8 cellular contexts compared by ENCODE assay signal in the genomic region with DNA sequence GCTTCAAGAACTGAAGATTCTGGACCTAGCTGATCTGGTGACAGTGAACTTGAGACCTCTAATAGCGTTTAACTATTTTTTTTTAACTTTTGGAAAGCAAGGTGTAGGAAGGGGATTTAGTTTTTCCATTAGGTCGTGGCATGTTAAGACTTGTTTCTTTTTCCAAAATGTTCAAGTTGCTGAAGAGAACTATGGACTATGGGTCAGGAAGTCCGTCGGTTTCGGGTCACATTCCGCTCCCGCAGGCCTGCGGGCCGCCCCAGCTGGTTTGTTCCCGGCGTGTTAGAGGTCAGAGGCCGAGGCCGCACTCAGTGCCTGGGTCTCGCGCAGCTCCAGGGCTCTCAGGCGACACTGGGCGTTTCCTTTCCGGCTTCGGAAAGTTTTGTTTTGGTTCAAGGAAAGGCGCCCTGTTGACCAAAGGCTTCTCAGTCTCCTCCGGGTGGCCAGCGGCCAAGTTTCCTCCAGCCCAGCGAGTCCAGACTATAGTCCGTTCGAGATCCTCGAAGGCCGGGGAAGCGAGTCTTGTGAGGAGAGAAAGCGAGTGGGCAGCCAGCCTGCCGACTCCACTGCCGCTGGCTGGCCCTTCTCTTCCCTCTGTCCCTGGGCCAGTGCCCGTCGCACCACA. TPM values are rescaled to one million over a fixed set of nuclear protein-coding genes. Genes with fewer than 3 reads are reported as not detected.
A peak's percentile ranks its signal among the peaks of the same experiment; 100 is the strongest.
DNase-seq lines count a peak whose midpoint lies in the region; ATAC-seq, FAIRE-seq and TF ChIP-seq lines count a peak whose summit lies in the region.

No MANE protein-coding gene starts in this region.

- H4K20me1 ChIP-seq in GM12878 (ENCODE audit: control insufficient read depth, insufficient read depth) (no peaks in the 10 kb centered on the region), keratinocyte (ENCODE audit: control insufficient read depth, extremely low read depth, insufficient read depth, low read length) (no peaks in the 10 kb centered on the region)

- intact Hi-C loops in Calu3 (cut with micrococcal nuclease; ENCODE audit: unreplicated experiment), result loop anchor here (1.0 to 10.0 kb wide), 2 partner anchors 76 to 260 kb away; no protein-coding TSS in a partner anchor
- intact Hi-C loops in GM12878 (cut with micrococcal nuclease; ENCODE audit: unreplicated experiment), result loop anchor here (1.0 to 5.0 kb wide), 2 partner anchors 247 to 497 kb away; no protein-coding TSS in a partner anchor

- H3K79me2 ChIP-seq in GM12878 (ENCODE audit: control insufficient read depth, insufficient read depth, low read length) (no peaks in the 10 kb centered on the region), keratinocyte (ENCODE audit: control insufficient read depth, insufficient read depth, low read length) (peaks cover 35% of the 10 kb centered on the region)

- H3K9me3 Mint-ChIP-seq in Calu3 (ENCODE audit: low read depth, unreplicated experiment), result no peaks in the 10 kb centered on the region
- H3K9me3 Mint-ChIP-seq in stimulated activated memory B cell treated with anti-CD40 and anti-IgM and Interleukin-4, amounts not matched to agents 10 μg/mL and 1 μg/mL and 100 μg/mL, for 72 hours, result no peaks in the 10 kb centered on the region

- DNase-seq in Calu3 (no peak), GM12878 (ENCODE audit: low read depth, low spot score) (no peak), keratinocyte (ENCODE audit: low read depth, low spot score) (no peak), DMS153 treated with DMSO at 0.1 percent for 48 hours (lab: John Stamatoyannopoulos, UW; ENCODE audit: unreplicated experiment) (no peak)
- no peak for DNase-seq in stimulated activated CD4-positive, alpha-beta T cell treated with anti-CD3 and anti-CD28 coated beads, Interleukin-12 subunit alpha, Interleukin-12 subunit beta, amount 100 ng/mL, for 4 hours

- TF ChIP-seq POLR2A in GM12878 (IDR thresholded peaks at IDR 0.05; ENCODE audit: low read depth, low read length), result no peak

- CTCF ChIA-PET in Calu3 (lab: Charles Lee) (interaction anchor here (0.6 to 1.7 kb wide), 2 partner anchors 233 to 261 kb away, joined by 11 to 12 read pairs; no protein-coding TSS in a partner anchor), GM12878 (lab: Yijun Ruan, JAX) (interaction anchor here (1.0 to 2.5 kb wide), 3 partner anchors 10 to 50 kb away, joined by 3 to 7 read pairs (median 3); no protein-coding TSS in a partner anchor)

- FAIRE-seq in GM12878 (lab: Jason Lieb, UNC), result no peak
- no peak for FAIRE-seq in keratinocyte (lab: Jason Lieb, UNC)

- H3K9me1 ChIP-seq in keratinocyte (ENCODE audit: control insufficient read depth, extremely low read depth, insufficient read depth, low read length), result no peaks in the 10 kb centered on the region

- H3K27ac Mint-ChIP-seq in Calu3 (ENCODE audit: unreplicated experiment), result peak overlapping the region; percentile 88
- peak overlapping the region; percentile 74 for H3K27ac Mint-ChIP-seq in stimulated activated memory B cell treated with anti-CD40 and anti-IgM and Interleukin-4, amounts not matched to agents 10 μg/mL and 1 μg/mL and 100 μg/mL, for 72 hours

- WGBS in GM12878 (ENCODE audit: insufficient coverage, insufficient replicate concordance, low lambda C conversion rate, missing lambda C conversion rate), result 12% methylated on average over 33 of the region's 33 CpGs

- H3K9me3 ChIP-seq in HUES6 (ENCODE audit: control insufficient read depth, insufficient read depth, low read depth, low read length), result no peaks in the 10 kb centered on the region
- H3K9me3 ChIP-seq in GM12878 (replicated peaks; ENCODE audit: control insufficient read depth, insufficient read depth, low read length), result no peaks in the 10 kb centered on the region
- H3K9me3 ChIP-seq in keratinocyte (ENCODE audit: control insufficient read depth, low read depth, low read length), result no peaks in the 10 kb centered on the region

- RAD21 ChIA-PET in GM12878 (lab: Charles Lee; ENCODE audit: unreplicated experiment), result interaction anchor here (1.0 kb wide), 1 partner anchor 246 kb away, joined by 3 read pairs; no protein-coding TSS in a partner anchor

- TF ChIP-seq CTCF in Calu3 (IDR thresholded peaks at IDR 0.05; ENCODE audit: unreplicated experiment) (no peak), GM12878 (IDR thresholded peaks at IDR 0.05 in 2 of 3, conservative IDR thresholded peaks at IDR 0.05 in 1 of 3; ENCODE audit: control insufficient read depth in 2 of 3, extremely low read depth in 1 of 3, insufficient read depth in 1 of 3, low read depth in 3 of 3, low read length in 3 of 3) (no peak), keratinocyte (optimal IDR thresholded peaks at IDR 0.05 in 1 of 3, IDR thresholded peaks at IDR 0.05 in 1 of 3, conservative IDR thresholded peaks at IDR 0.05 in 1 of 3; ENCODE audit: extremely low read depth in 1 of 3, insufficient read depth in 2 of 3, low read length in 3 of 3) (no peak)

- H3K4me1 Mint-ChIP-seq in Calu3 (ENCODE audit: low read depth, unreplicated experiment), result peaks cover 47% of the 10 kb centered on the region
- peaks cover 26% of the 10 kb centered on the region for H3K4me1 Mint-ChIP-seq in stimulated activated memory B cell treated with anti-CD40 and anti-IgM and Interleukin-4, amounts not matched to agents 10 μg/mL and 1 μg/mL and 100 μg/mL, for 72 hours

- peaks cover 33% of the 10 kb centered on the region for H3K36me3 Mint-ChIP-seq in Calu3 (ENCODE audit: insufficient read depth, unreplicated experiment)
- H3K36me3 Mint-ChIP-seq in stimulated activated memory B cell treated with anti-CD40 and anti-IgM and Interleukin-4, amounts not matched to agents 10 μg/mL and 1 μg/mL and 100 μg/mL, for 72 hours, result no peaks in the 10 kb centered on the region

- H3K36me3 ChIP-seq in HUES6 (ENCODE audit: control insufficient read depth, insufficient read depth, low read length) (no peaks in the 10 kb centered on the region), GM12878 (ENCODE audit: control insufficient read depth in 2 of 2, insufficient read depth in 2 of 2, low read length in 1 of 2) (no peaks in the 10 kb centered on the region), keratinocyte (ENCODE audit: control insufficient read depth in 2 of 2, extremely low read depth in 1 of 2, insufficient read depth in 2 of 2, low read length in 2 of 2) (no peaks in the 10 kb centered on the region)

- TSS peak; percentile 94 for BruUV-seq in Calu3 (replicated peaks; lab: Mats Ljungman, UMichigan)
- TSS peak; percentile 77 for BruUV-seq in GM12878 (replicated peaks; lab: Mats Ljungman, UMichigan)

- peak overlapping the region; percentile 92 for H3K4me3 ChIP-seq in HUES6 (ENCODE audit: low read depth, low read length)
- peak overlapping the region; percentile 73 for H3K4me3 ChIP-seq in GM12878
- peak overlapping the region; percentile 74 to 96 (median 91) for H3K4me3 ChIP-seq in keratinocyte (ENCODE audit: control insufficient read depth in 2 of 3, extremely low read depth in 1 of 3, insufficient read depth in 2 of 3, low read depth in 1 of 3, low read length in 3 of 3)

- TF ChIP-seq RAD21 in GM12878 (IDR thresholded peaks at IDR 0.05; ENCODE audit: insufficient read depth, low read depth, low read length), result no peak

- H3K4me2 ChIP-seq in GM12878 (ENCODE audit: control insufficient read depth, insufficient read depth) (peak overlapping the region; percentile 74), keratinocyte (ENCODE audit: control insufficient read depth, extremely low read depth, insufficient read depth, low read depth, low read length) (peak overlapping the region; percentile 99)

- dilution Hi-C loops in keratinocyte (cut with MboI; ENCODE audit: extremely low pct_ligation_motif_present, low sequenced_read_pairs), result no loop called here

- H3K27me3 ChIP-seq in HUES6 (ENCODE audit: control insufficient read depth, insufficient read depth, low read length), result no peaks in the 10 kb centered on the region
- H3K27me3 ChIP-seq in GM12878 (replicated peaks in 1 of 2; ENCODE audit: control insufficient read depth in 2 of 2, insufficient read depth in 2 of 2, low read length in 1 of 2), result peaks cover 0 to 2% of the 10 kb centered on the region in 2 experiments; a peak in 2 of 4 replicates
- no peaks in the 10 kb centered on the region for H3K27me3 ChIP-seq in keratinocyte (ENCODE audit: control insufficient read depth, extremely low read depth, insufficient read depth, low read length)

- POLR2A ChIA-PET in GM12878 (lab: Charles Lee), result no interaction called here

- ATAC-seq in GM21515 (IDR thresholded peaks at IDR 0.05; ENCODE audit: unreplicated experiment), result peak; percentile 32
- peak; percentile 65 for ATAC-seq in GM12878
- peak; percentile 66 for ATAC-seq in stimulated activated memory B cell treated with anti-CD40 and anti-IgM and Interleukin-4, amounts not matched to agents 10 μg/mL and 1 μg/mL and 100 μg/mL, for 72 hours

- in situ Hi-C loops in GM12878 (cut with MboI), result no loop called here

- H3K27me3 Mint-ChIP-seq in Calu3 (ENCODE audit: unreplicated experiment), result no peaks in the 10 kb centered on the region
- H3K27me3 Mint-ChIP-seq in stimulated activated memory B cell treated with anti-CD40 and anti-IgM and Interleukin-4, amounts not matched to agents 10 μg/mL and 1 μg/mL and 100 μg/mL, for 72 hours, result peaks cover 19% of the 10 kb centered on the region

- H3K4me1 ChIP-seq in HUES6 (ENCODE audit: control insufficient read depth, insufficient read depth, low read length) (peaks cover 15% of the 10 kb centered on the region), GM12878 (ENCODE audit: control insufficient read depth, insufficient read depth, low read length) (no peaks in the 10 kb centered on the region; the same call in 1 of the 2 replicates), keratinocyte (ENCODE audit: control insufficient read depth, extremely low read depth, insufficient read depth, low read length) (peaks cover 38% of the 10 kb centered on the region)

- H3K9ac ChIP-seq in HUES6 (ENCODE audit: low read length) (peak overlapping the region; percentile 77), GM12878 (ENCODE audit: control insufficient read depth, insufficient read depth, low read length) (peak overlapping the region; percentile 22), keratinocyte (ENCODE audit: control insufficient read depth, extremely low read depth, insufficient read depth, low read length) (peak overlapping the region; percentile 97)

- peak overlapping the region; percentile 93 for H3K4me3 Mint-ChIP-seq in Calu3 (ENCODE audit: low read depth, unreplicated experiment)
- H3K4me3 Mint-ChIP-seq in stimulated activated memory B cell treated with anti-CD40 and anti-IgM and Interleukin-4, amounts not matched to agents 10 μg/mL and 1 μg/mL and 100 μg/mL, for 72 hours, result peak overlapping the region; percentile 79

- SMC1A ChIA-PET in GM12878 (lab: Charles Lee; ENCODE audit: uncharacterized antibody, unreplicated experiment), result interaction anchor here (1.2 kb wide), 1 partner anchor 91 kb away, joined by 3 read pairs; no protein-coding TSS in a partner anchor

- H3K27ac ChIP-seq in HUES6 (ENCODE audit: low read depth, low read length) (peak overlapping the region; percentile 74; the same call in 1 of the 2 replicates), GM12878 (ENCODE audit: control insufficient read depth, insufficient read depth) (no peak overlapping the region), keratinocyte (ENCODE audit: control insufficient read depth, insufficient read depth, low read length) (peak overlapping the region; percentile 99)

- H2AFZ ChIP-seq in GM12878 (ENCODE audit: control insufficient read depth, low read depth, low read length), result peak overlapping the region; percentile 86
- H2AFZ ChIP-seq in keratinocyte (ENCODE audit: control insufficient read depth, low read length), result peak overlapping the region; percentile 88

- TF ChIP-seq EP300 in GM12878 (IDR thresholded peaks at IDR 0.05; ENCODE audit: borderline replicate concordance in 1 of 2, control insufficient read depth in 1 of 2, low read depth in 2 of 2, low read length in 2 of 2), result no peak

RNA-seq across cellular contexts. Expression of gene FCHO2, which starts 0.6 kb away (rescaled TPM):
- total RNA-seq in Calu3 (2022), result 36.5 and 40.9 TPM in 2 replicates
- 1.8 and 1.9 TPM in 2 replicates for total RNA-seq in GM12878 (2013; cell fraction: nucleolus; rRNA removed)
- 0.16 and 0.17 TPM in 2 replicates for total RNA-seq in GM12878 (2014; rRNA removed)
- 0.18 and 0.28 TPM in 2 replicates for total RNA-seq in GM12878 (2014; rRNA removed; fragmentation: Illumina TruSeq; extraction: Trizol)
- total RNA-seq in GM12878 (2021), result 0.11 and 0.51 TPM in 2 replicates
- polyA plus RNA-seq in GM12878 (2011; ENCODE audit: low read depth), result not detected
- polyA plus RNA-seq in GM12878 (2011; rRNA removed), result 1.4 and 2.0 TPM in 2 replicates
- 1.2 and 1.3 TPM in 2 replicates for polyA plus RNA-seq in GM12878 (2011; cell fraction: cytosol; rRNA removed)
- 3.3 and 3.6 TPM in 2 replicates for polyA plus RNA-seq in GM12878 (2011; cell fraction: nucleus; rRNA removed)
- 0.14 and 0.39 TPM in 2 replicates for polyA plus RNA-seq in GM12878 (2012)
- 0.15 and 0.19 TPM in 2 replicates for polyA plus RNA-seq in GM12878 (2014; fragmentation: Illumina TruSeq; extraction: Trizol)
- polyA plus RNA-seq in GM12878 (2014; fragmentation: Nextera tagmentation; extraction: Ambion mirVana), result under 1 TPM; 0.05 to 0.19 TPM
- 0.08 and 0.18 TPM in 2 replicates for polyA plus RNA-seq in GM12878 (2014; rRNA removed)
- polyA plus RNA-seq in GM12878 (2016; fragmentation: Nextera tagmentation; extraction: Ambion mirVana), result under 1 TPM; 0.11 to 0.46 TPM
- 4.5 and 5.5 TPM in 2 replicates for polyA minus RNA-seq in GM12878 (2011; rRNA and poly(A)+ RNA removed)
- polyA minus RNA-seq in GM12878 (2011; cell fraction: cytosol; rRNA and poly(A)+ RNA removed), result 2.3 and 4.1 TPM in 2 replicates
- 1.5 and 3.0 TPM in 2 replicates for polyA minus RNA-seq in GM12878 (2011; cell fraction: nucleus; rRNA and poly(A)+ RNA removed)
- 7.8 to 14.8 TPM (median 10.6 TPM) in 3 replicates for polyA plus RNA-seq in keratinocyte
- 35.7 TPM for polyA plus RNA-seq in keratinocyte (2011; ENCODE audit: low read depth)
- polyA plus RNA-seq in keratinocyte (2011; cell fraction: cytosol; rRNA removed), result 6.8 and 9.1 TPM in 2 replicates
- 14.3 and 18.1 TPM in 2 replicates for polyA plus RNA-seq in keratinocyte (2011; cell fraction: nucleus; rRNA removed)
- polyA plus RNA-seq in keratinocyte (2012; ENCODE audit: low replicate concordance), result 6.9 and 14.6 TPM in 2 replicates
- 18.5 to 43.0 TPM (median 32.9 TPM) in 3 replicates for polyA minus RNA-seq in keratinocyte
- polyA minus RNA-seq in keratinocyte (2011; cell fraction: cytosol; rRNA and poly(A)+ RNA removed), result 17.1 TPM
- 20.2 and 29.9 TPM in 2 replicates for polyA minus RNA-seq in keratinocyte (2011; cell fraction: nucleus; rRNA and poly(A)+ RNA removed)

Comparison
In these comparisons a context has a peak if more than half of its experiments do, and no peak if none do; other contexts are left out.
1. H3K9ac ChIP-seq: peak in every context shown above with its lines; median percentile 97 in keratinocyte; 77 in HUES6; 22 in GM12878.
2. RNA of gene FCHO2, which starts 0.6 kb away (total RNA-seq): 36.5 to 40.9 TPM in Calu3; 0.11 to 1.9 TPM in GM12878; every median in the first group is over 10 times any median in the second.
3. Peak in every context shown above with its lines, with median percentiles within 50 percentile points of each other: ATAC-seq and H3K4me3 ChIP-seq.